10 cellular contexts compared by ENCODE assay signal in genomic region chr19:12890299-12890786, GRCh38. TPM values are rescaled to one million over a fixed set of nuclear protein-coding genes. Genes with fewer than 3 reads are reported as not detected.
DNase-seq lines count a peak whose midpoint lies in the region; ATAC-seq and TF ChIP-seq lines count a peak whose summit lies in the region.
"Not testable (repeated sequence)": the region's sequence is repeated elsewhere in the genome, so short reads cannot be mapped to it uniquely, and the experiment has no call there.
"Had no signal": no experiment of that assay in that cellular context is flagged by ENCODE, and none has a peak within 500 bp of the region (broad histone marks: within the 10 kb centered on the region; RNA-seq: fewer than 3 reads in every experiment).

No MANE protein-coding gene starts in this region.

- intact Hi-C loops in Caco-2 (cut with micrococcal nuclease; ENCODE audit: unreplicated experiment); transverse colon (cut with DNase I; ENCODE audit: low total_unique reads): not testable (repeated sequence)

- TF ChIP-seq CTCF in Caco-2 (IDR thresholded peaks at IDR 0.05; ENCODE audit: insufficient read depth in 1 of 2, low read depth in 1 of 2, low read length in 1 of 2, severe bottlenecking in 1 of 2, unreplicated experiment in 1 of 2); liver (IDR thresholded peaks at IDR 0.05; ENCODE audit: low read depth, low read length, missing input control); progenitor cell of endocrine pancreas (IDR thresholded peaks at IDR 0.05; ENCODE audit: unreplicated experiment): not testable (repeated sequence)
- TF ChIP-seq CTCF in transverse colon (IDR thresholded peaks at IDR 0.05): peak in 1 of 5 experiments; percentile 17

- H3K36me3 Mint-ChIP-seq in Caco-2 (ENCODE audit: insufficient read depth, unreplicated experiment): peaks cover 31% of the 10 kb centered on the region
- H3K36me3 Mint-ChIP-seq in T-helper 17 cell (ENCODE audit: low read depth); progenitor cell of endocrine pancreas (ENCODE audit: insufficient read depth): not testable (repeated sequence)

- H3K4me1 ChIP-seq in Caco-2: not testable (repeated sequence)
- H3K4me1 ChIP-seq in liver (ENCODE audit: control insufficient read depth in 4 of 4, insufficient read depth in 4 of 4, low read length in 3 of 4) (peaks cover 6 to 33% (median 25%) of the 10 kb centered on the region in 4 donors), transverse colon (peaks cover 9 to 25% (median 23%) of the 10 kb centered on the region in 4 donors)

- in situ Hi-C loops in transverse colon (cut with MboI; ENCODE audit: low pct_ligation_motif_present in 1 of 4, low pct_unique_long_range_greater_than_20kb in 1 of 4, low sequenced_read_pairs in 3 of 4): not testable (repeated sequence)

- H3K4me3 ChIP-seq in Caco-2 (ENCODE audit: low read depth, low read length): peak overlapping the region; percentile 28
- peak overlapping the region in 1 of 3 donors; percentile 48 for H3K4me3 ChIP-seq in liver (ENCODE audit: low read depth in 1 of 3, low read length in 3 of 3)
- H3K4me3 ChIP-seq in transverse colon: peak overlapping the region in 1 of 4 donors; percentile 36

- not testable (repeated sequence) for H3K36me3 ChIP-seq in Caco-2 (ENCODE audit: control insufficient read depth, insufficient read depth, low read length); transverse colon
- H3K36me3 ChIP-seq in liver (ENCODE audit: control insufficient read depth in 4 of 4, insufficient read depth in 3 of 4, low read depth in 1 of 4, low read length in 3 of 4): peaks cover 6 to 16% (median 9%) of the 10 kb centered on the region in 4 donors

- ATAC-seq in T-helper 17 cell: not testable (repeated sequence)

- not testable (repeated sequence) for TF ChIP-seq EP300 in Ishikawa (IDR thresholded peaks at IDR 0.05; ENCODE audit: borderline replicate concordance); transverse colon (IDR thresholded peaks at IDR 0.05; ENCODE audit: low read depth)

- H3K4me1 Mint-ChIP-seq in Caco-2 (ENCODE audit: low read depth, unreplicated experiment): not testable (repeated sequence)
- H3K4me1 Mint-ChIP-seq in T-helper 17 cell (peaks cover 31% of the 10 kb centered on the region), progenitor cell of endocrine pancreas (ENCODE audit: low read depth) (peaks cover 15% of the 10 kb centered on the region)

- DNase-seq in Caco-2; T-helper 17 cell; erythroblast (lab: John Stamatoyannopoulos, UW); progenitor cell of endocrine pancreas (ENCODE audit: low spot score, unreplicated experiment); transverse colon: not testable (repeated sequence)

- H3K4me3 Mint-ChIP-seq in Caco-2 (ENCODE audit: unreplicated experiment) (peak overlapping the region; percentile 96), T-helper 17 cell (peak overlapping the region; percentile 99), progenitor cell of endocrine pancreas (ENCODE audit: low read depth) (peak overlapping the region; percentile 99)

- POLR2A ChIA-PET in Caco-2 (lab: Charles Lee): interaction anchor here (0.5 to 1.3 kb wide), 9 partner anchors 29 to 1725 kb away, joined by 3 to 17 read pairs (median 4); partner anchors contain the start of genes RAD23A, SYCE2 and TRIR

- CTCF ChIA-PET in Caco-2 (lab: Charles Lee): interaction anchor here (0.7 to 1.8 kb wide), 6 partner anchors 11 to 130 kb away, joined by 4 to 8 read pairs (median 5); partner anchors contain the start of gene RNASEH2A

- H3K9ac ChIP-seq in liver (ENCODE audit: low read depth in 1 of 2, low read length in 2 of 2): peak overlapping the region in 1 of 2 donors; percentile 46

- TF ChIP-seq POLR2A in erythroblast (IDR thresholded peaks at IDR 0.05; ENCODE audit: low read length): peak; percentile 87
- not testable (repeated sequence) for TF ChIP-seq POLR2A in transverse colon (IDR thresholded peaks at IDR 0.05)

- H3K27me3 ChIP-seq in Caco-2 (replicated peaks; ENCODE audit: control insufficient read depth, insufficient read depth, low read length); liver (ENCODE audit: control insufficient read depth in 4 of 4, insufficient read depth in 4 of 4, low read length in 3 of 4); transverse colon: not testable (repeated sequence)

- H3K9me3 ChIP-seq in Caco-2; T-helper 17 cell (ENCODE audit: control insufficient read depth, low read length, poor library complexity, severe bottlenecking); liver (ENCODE audit: control insufficient read depth in 4 of 4, low read length in 3 of 4); transverse colon: not testable (repeated sequence)

- not testable (repeated sequence) for TF ChIP-seq RAD21 in Ishikawa (IDR thresholded peaks at IDR 0.05; ENCODE audit: low read depth); liver (IDR thresholded peaks at IDR 0.05)

- H3K27ac ChIP-seq in angular gyrus (ENCODE audit: low read depth, low read length): peak overlapping the region; percentile 63
- peak overlapping the region; percentile 30 to 66 for H3K27ac ChIP-seq in liver (ENCODE audit: low read depth in 1 of 2, low read length in 2 of 2)
- H3K27ac ChIP-seq in transverse colon: peak overlapping the region; percentile 64 to 93 (median 81)

- H3K27me3 Mint-ChIP-seq in Caco-2 (ENCODE audit: insufficient read depth, unreplicated experiment); T-helper 17 cell; progenitor cell of endocrine pancreas: not testable (repeated sequence)

- H3K9me3 Mint-ChIP-seq in Caco-2 (ENCODE audit: unreplicated experiment); progenitor cell of endocrine pancreas (ENCODE audit: low read depth): not testable (repeated sequence)

- H3K27ac Mint-ChIP-seq in Caco-2 (ENCODE audit: unreplicated experiment): peak overlapping the region; percentile 87
- peak overlapping the region; percentile 94 for H3K27ac Mint-ChIP-seq in T-helper 17 cell
- H3K27ac Mint-ChIP-seq in progenitor cell of endocrine pancreas: peak overlapping the region; percentile 99

- not testable (repeated sequence) for BruUV-seq in Caco-2 (replicated peaks; lab: Mats Ljungman, UMichigan)

- 33% methylated on average over 10 of the region's 10 CpGs for WGBS in liver
- WGBS in transverse colon (ENCODE audit: low coverage in 1 of 2), 2 donors: 28% methylated on average over 10 of the region's 10 CpGs; no CpG with 5 or more reads in 1 of the 2 donors

TF ChIP-seq in Ishikawa, 13 proteins besides CTCF, POLR2A, EP300 and RAD21:
- TF ChIP-seq TEAD4 (IDR thresholded peaks at IDR 0.05): 0 out of 2 replicates have a peak, but pooled peaks have one; percentile 6
TF ChIP-seq in Ishikawa: peak in this region for 1; not testable (repeated sequence) for 12.

RNA-seq across cellular contexts. Expression of gene GCDH, which starts 0.6 kb away (rescaled TPM):
- total RNA-seq in Caco-2 (2022) (31.4 and 32.4 TPM in 2 replicates), T-helper 17 cell (10 to 100 TPM; 34.0 to 36.2 TPM), liver (100 to 1,000 TPM in 1 of 2 donors, 10 to 100 TPM in 1; 65.8 to 118 TPM), progenitor cell of endocrine pancreas (59.3 and 60.6 TPM in 2 replicates), transverse colon (10 to 100 TPM in 3 of 4 donors, 1 to 10 TPM in 1; 1.9 to 43.4 (median 33.2) TPM)
- polyA plus RNA-seq in liver: 10 to 100 TPM; 68.6 to 87.7 TPM

RNA-seq across cellular contexts. Expression of gene KLF1, which starts 3.3 kb away (rescaled TPM):
- total RNA-seq in Caco-2 (2022) (not detected in 2 replicates), T-helper 17 cell (not detected), liver (100 to 1,000 TPM in 1 of 2 donors, not detected in 1; 234 TPM), progenitor cell of endocrine pancreas (not detected in 2 replicates), transverse colon (under 1 TPM in 1 of 4 donors, not detected in 3; 0.32 TPM)
- polyA plus RNA-seq in liver: not detected
- total RNA-seq: ureter had no signal

RNA-seq across cellular contexts. Expression of gene DNASE2, which starts 9.1 kb away (rescaled TPM):
- 3.6 and 3.8 TPM in 2 replicates for total RNA-seq in Caco-2 (2022)
- total RNA-seq in T-helper 17 cell: 10 to 100 TPM; 17.8 to 19.8 TPM
- 10 to 100 TPM; 11.9 to 13.7 TPM for total RNA-seq in liver
- polyA plus RNA-seq in liver: 10 to 100 TPM; 11.3 to 18.4 TPM
- 26.0 and 31.7 TPM in 2 replicates for total RNA-seq in progenitor cell of endocrine pancreas
- total RNA-seq in transverse colon: 10 to 100 TPM; 24.6 to 34.4 (median 34.4) TPM

RNA-seq across cellular contexts. Expression of gene SYCE2, which starts 28.8 kb away (rescaled TPM):
- total RNA-seq in Caco-2 (2022): 2.0 and 2.3 TPM in 2 replicates
- total RNA-seq in T-helper 17 cell: under 1 TPM; 0.52 to 0.86 TPM
- under 1 TPM in 1 of 2 donors, not detected in 1; 0.42 TPM for total RNA-seq in liver
- under 1 TPM; 0.07 to 0.43 TPM for polyA plus RNA-seq in liver
- total RNA-seq in progenitor cell of endocrine pancreas: 1.2 and 1.8 TPM in 2 replicates
- under 1 TPM in 1 of 4 donors, not detected in 3; 0.68 TPM for total RNA-seq in transverse colon
- total RNA-seq: omental fat pad had no signal

RNA-seq across cellular contexts. Expression of gene FARSA, which starts 43.2 kb away (rescaled TPM):
- 75.9 and 88.6 TPM in 2 replicates for total RNA-seq in Caco-2 (2022)
- total RNA-seq in T-helper 17 cell: 10 to 100 TPM; 23.2 to 28.3 TPM
- 10 to 100 TPM; 29.8 to 34.0 TPM for total RNA-seq in liver
- 10 to 100 TPM; 34.7 to 50.1 TPM for polyA plus RNA-seq in liver
- 61.2 and 63.3 TPM in 2 replicates for total RNA-seq in progenitor cell of endocrine pancreas
- total RNA-seq in transverse colon: 10 to 100 TPM; 18.0 to 40.8 (median 32.6) TPM
